Comparison of ENCODE assay signal across 1 cellular context in genomic region chr21:28884481-28884880, GRCh38.
TF ChIP-seq lines count a peak whose summit lies in the region.

No MANE protein-coding gene starts in this region.

TF ChIP-seq in IMR-90, 13 proteins besides CTCF, POLR2A, EP300 and RAD21:
- TF ChIP-seq MAZ (IDR thresholded peaks at IDR 0.05; ENCODE audit: borderline replicate concordance, low read depth, low read length): no peak
- no peak for TF ChIP-seq NFE2L2 (IDR thresholded peaks at IDR 0.05; ENCODE audit: low read depth, low read length)
- TF ChIP-seq CHD1 (IDR thresholded peaks at IDR 0.05; ENCODE audit: low read depth, low read length): no peak
- TF ChIP-seq MXI1 (IDR thresholded peaks at IDR 0.05; ENCODE audit: borderline replicate concordance, low read depth, low read length): no peak
- no peak for TF ChIP-seq USF2 (IDR thresholded peaks at IDR 0.05; ENCODE audit: low read depth, low read length)
- TF ChIP-seq RCOR1 (IDR thresholded peaks at IDR 0.05; ENCODE audit: insufficient replicate concordance, low read length): no peak
- no peak for TF ChIP-seq CEBPB (IDR thresholded peaks at IDR 0.05; ENCODE audit: low read depth, low read length)
- TF ChIP-seq MAFK (IDR thresholded peaks at IDR 0.05; ENCODE audit: low read depth, low read length): no peak
- no peak for TF ChIP-seq FOS (IDR thresholded peaks at IDR 0.05; ENCODE audit: low read depth, low read length)
- no peak for TF ChIP-seq ELK1 (IDR thresholded peaks at IDR 0.05; ENCODE audit: borderline replicate concordance, low read depth, low read length)
